23 cellular contexts compared by ENCODE assay signal in genomic region chr16:24677388-24677787, GRCh38. TPM values are rescaled to one million over a fixed set of nuclear protein-coding genes. Genes with fewer than 3 reads are reported as not detected.
DNase-seq lines count a peak whose midpoint lies in the region; ATAC-seq, FAIRE-seq and TF ChIP-seq lines count a peak whose summit lies in the region.
"Had no signal": no experiment of that assay in that cellular context is flagged by ENCODE, and none has a peak within 500 bp of the region (broad histone marks: within the 10 kb centered on the region; RNA-seq: fewer than 3 reads in every experiment).

No MANE protein-coding gene starts in this region.

- H3K4me3 Mint-ChIP-seq in CD8-positive, alpha-beta T cell: no peak overlapping the region
- H3K4me3 Mint-ChIP-seq: CD4-positive, alpha-beta memory T cell had no signal

- FAIRE-seq in K562 (lab: Jason Lieb, UNC): no peak

- POLR2A ChIA-PET in K562 (lab: Yijun Ruan, JAX): interaction anchor here (0.5 kb wide), 1 partner anchor 458 kb away, joined by 3 read pairs; no protein-coding TSS in a partner anchor
- POLR2A ChIA-PET in CD8-positive, alpha-beta T cell (lab: Charles Lee): no interaction called here

- peak; percentile 67 for ATAC-seq in K562
- no peak for ATAC-seq in CD8-positive, alpha-beta T cell
- ATAC-seq in GM21526 (IDR thresholded peaks at IDR 0.05; ENCODE audit: low FRiP score, unreplicated experiment): no peak
- ATAC-seq in HG03442 (IDR thresholded peaks at IDR 0.05; ENCODE audit: unreplicated experiment): no peak
- ATAC-seq in HG02870 (IDR thresholded peaks at IDR 0.05; ENCODE audit: unreplicated experiment): no peak

- no peak for TF ChIP-seq POLR2A in K562 (conservative IDR thresholded peaks at IDR 0.05)

- no peaks in the 10 kb centered on the region for H3K4me1 Mint-ChIP-seq in CD8-positive, alpha-beta T cell (ENCODE audit: low read depth)

- intact Hi-C loops in K562 (cut with micrococcal nuclease): no loop called here
- intact Hi-C loops in CD8-positive, alpha-beta T cell (cut with DNase I, micrococcal nuclease): no loop called here

- H3K4me2 ChIP-seq in Karpas-422 (ENCODE audit: low read depth, low read length, poor library complexity, severe bottlenecking) (no peak overlapping the region), K562 (ENCODE audit: insufficient read depth, low read length) (no peak overlapping the region)
- H3K4me2 ChIP-seq: KMS-11 had no signal

- 2% methylated on average over 7 of the region's 7 CpGs for WGBS in K562 (ENCODE audit: insufficient coverage, low coverage, missing lambda C conversion rate)

- H3K4me1 ChIP-seq in Karpas-422 (ENCODE audit: low read length): no peaks in the 10 kb centered on the region
- H3K4me1 ChIP-seq in K562 (replicated peaks in 1 of 2; ENCODE audit: control insufficient read depth in 2 of 2, insufficient read depth in 2 of 2, low read length in 2 of 2): no peaks in the 10 kb centered on the region
- H3K4me1 ChIP-seq in CD8-positive, alpha-beta T cell (ENCODE audit: insufficient read depth, low read length): no peaks in the 10 kb centered on the region
- H3K4me1 ChIP-seq: Peyer's patch had no signal

- H3K27ac Mint-ChIP-seq in CD8-positive, alpha-beta T cell: no peak overlapping the region
- H3K27ac Mint-ChIP-seq: CD4-positive, alpha-beta memory T cell had no signal

- TF ChIP-seq CTCF in K562 (IDR thresholded peaks at IDR 0.05 in 2 of 3, conservative IDR thresholded peaks at IDR 0.05 in 1 of 3; ENCODE audit: insufficient read depth in 2 of 3, low read depth in 1 of 3, low read length in 3 of 3): no peak
- TF ChIP-seq CTCF in CD8-positive, alpha-beta T cell (IDR thresholded peaks at IDR 0.05): no peak

- DNase-seq in Karpas-422 (peak; percentile 38), K562 (ENCODE audit: extremely low read depth in 1 of 4, low spot score in 3 of 4) (no peak), kidney tubule cell (ENCODE audit: low spot score) (peak; percentile 47)
- no peak for DNase-seq in CD8-positive, alpha-beta T cell
- DNase-seq: C1 segment of cervical spinal cord; Calu3; CD4-positive, alpha-beta memory T cell; DMS79 treated with DMSO at 0.1 percent for 48 hours; H7; NCI-H1092; NCI-H1417 treated with DMSO at 0.1 percent for 48 hours; NCI-H1694 treated with DMSO at 0.1 percent for 48 hours; NCI-H2081; NCI-H2227 treated with DMSO at 0.1 percent for 48 hours; NCI-H526 treated with DMSO at 0.1 percent for 48 hours; Peyer's patch; SIG-M5; SW 1271 had no signal

- no peaks in the 10 kb centered on the region for H3K36me3 ChIP-seq in Karpas-422 (ENCODE audit: insufficient read depth, low read length)
- H3K36me3 ChIP-seq in K562 (ENCODE audit: control insufficient read depth, insufficient read depth, low read length): no peaks in the 10 kb centered on the region
- no peaks in the 10 kb centered on the region for H3K36me3 ChIP-seq in CD8-positive, alpha-beta T cell (ENCODE audit: insufficient read depth, low read length)
- H3K36me3 ChIP-seq: Peyer's patch had no signal

- H3K27me3 Mint-ChIP-seq in CD8-positive, alpha-beta T cell (ENCODE audit: low read depth): peaks cover 8% of the 10 kb centered on the region

- H3K4me3 ChIP-seq in Karpas-422 (ENCODE audit: low read length) (no peak overlapping the region), K562 (no peak overlapping the region)
- H3K4me3 ChIP-seq in CD8-positive, alpha-beta T cell (ENCODE audit: low read depth, low read length): no peak overlapping the region
- H3K4me3 ChIP-seq: Peyer's patch, SK-N-MC had no signal

- no peak overlapping the region for H3K9ac ChIP-seq in Karpas-422 (ENCODE audit: low read length)
- no peak overlapping the region for H3K9ac ChIP-seq in K562 (ENCODE audit: insufficient read depth in 1 of 2, low read depth in 2 of 2, low read length in 2 of 2)
- H3K9ac ChIP-seq: KMS-11 had no signal

- H3K9me3 ChIP-seq in Karpas-422 (ENCODE audit: low read length) (no peaks in the 10 kb centered on the region), K562 (replicated peaks; ENCODE audit: control insufficient read depth, insufficient read depth, low read depth, low read length) (no peaks in the 10 kb centered on the region)
- no peaks in the 10 kb centered on the region for H3K9me3 ChIP-seq in CD8-positive, alpha-beta T cell (ENCODE audit: low read length)
- H3K9me3 ChIP-seq: Peyer's patch had no signal

- H3K27me3 ChIP-seq in Karpas-422 (ENCODE audit: low read length) (no peaks in the 10 kb centered on the region), K562 (ENCODE audit: control insufficient read depth in 2 of 2, insufficient read depth in 2 of 2, low read length in 2 of 2) (peaks cover 12 to 39% of the 10 kb centered on the region in 2 experiments)
- H3K27me3 ChIP-seq in CD8-positive, alpha-beta T cell (ENCODE audit: insufficient read depth, low read length): no peaks in the 10 kb centered on the region
- H3K27me3 ChIP-seq: Peyer's patch had no signal

- no peaks in the 10 kb centered on the region for H3K9me1 ChIP-seq in K562 (ENCODE audit: control insufficient read depth, insufficient read depth, low read length)

- TF ChIP-seq RAD21 in K562 (CRISPR knock-in tag; conservative IDR thresholded peaks at IDR 0.05 in 1 of 2, IDR thresholded peaks at IDR 0.05 in 1 of 2): no peak

- in situ Hi-C loops in K562 (cut with MboI): no loop called here

- TF ChIP-seq EP300 in K562 (IDR thresholded peaks at IDR 0.05; ENCODE audit: low read length): no peak

- no TSS peak for BruUV-seq in K562 (replicated peaks; lab: Mats Ljungman, UMichigan)

- H3K27ac ChIP-seq in Karpas-422 (ENCODE audit: low read length): no peak overlapping the region
- H3K27ac ChIP-seq in K562 (ENCODE audit: extremely low read depth, low read depth, low read length): no peak overlapping the region
- no peak overlapping the region for H3K27ac ChIP-seq in CD8-positive, alpha-beta T cell (ENCODE audit: low read depth, low read length)
- H3K27ac ChIP-seq: KMS-11, Peyer's patch, SK-N-MC had no signal

- no peaks in the 10 kb centered on the region for H3K9me2 ChIP-seq in Karpas-422 (replicated peaks; ENCODE audit: insufficient read depth, low read length)

- CTCF ChIA-PET in K562 (lab: Yijun Ruan, JAX; ENCODE audit: low intra/inter-chr PET ratio): no interaction called here
- CTCF ChIA-PET in CD8-positive, alpha-beta T cell (lab: Charles Lee): no interaction called here

- no peaks in the 10 kb centered on the region for H3K9me3 Mint-ChIP-seq in CD8-positive, alpha-beta T cell
- H3K9me3 Mint-ChIP-seq: CD4-positive, alpha-beta memory T cell had no signal

- H3K79me2 ChIP-seq in Karpas-422 (ENCODE audit: low read length): no peaks in the 10 kb centered on the region
- no peaks in the 10 kb centered on the region for H3K79me2 ChIP-seq in K562 (ENCODE audit: control insufficient read depth, insufficient read depth, low read length)

- no peaks in the 10 kb centered on the region for H4K20me1 ChIP-seq in Karpas-422 (ENCODE audit: insufficient read depth, low read depth, low read length)
- no peaks in the 10 kb centered on the region for H4K20me1 ChIP-seq in K562 (replicated peaks; ENCODE audit: control insufficient read depth, insufficient read depth, low read length)

- H2AFZ ChIP-seq in Karpas-422 (ENCODE audit: low read length) (no peak overlapping the region), K562 (ENCODE audit: low read depth, low read length) (no peak overlapping the region)

- no peaks in the 10 kb centered on the region for H3K36me3 Mint-ChIP-seq in CD8-positive, alpha-beta T cell
- H3K36me3 Mint-ChIP-seq: CD4-positive, alpha-beta memory T cell had no signal

TF ChIP-seq in K562, 482 proteins besides CTCF, POLR2A, EP300 and RAD21 (continues in another document):
- TF ChIP-seq MLX (CRISPR knock-in tag; conservative IDR thresholded peaks at IDR 0.05): no peak

RNA-seq across cellular contexts. Expression of gene TNRC6A, which starts 52.1 kb away (rescaled TPM):
- total RNA-seq in Karpas-422 (2014; rRNA removed; shearing (Covaris generic); ENCODE audit: low replicate concordance): 27.2 and 72.4 TPM in 2 replicates
- 77.7 and 239 TPM in 2 replicates for total RNA-seq in K562 (2011; cell fraction: chromatin; rRNA removed; ENCODE audit: low replicate concordance)
- total RNA-seq in K562 (2011; cell fraction: nucleolus; rRNA removed): 50.4 and 82.1 TPM in 2 replicates
- total RNA-seq in K562 (2011; cell fraction: nucleoplasm; rRNA removed): 101 and 163 TPM in 2 replicates
- 14.1 and 22.3 TPM in 2 replicates for total RNA-seq in K562 (2014; rRNA removed)
- total RNA-seq in K562 (2014; rRNA removed; fragmentation: Illumina TruSeq; extraction: Trizol): 23.8 and 24.5 TPM in 2 replicates
- total RNA-seq in K562 (2015; rRNA removed; fragmentation: Illumina TruSeq; extraction: Trizol): 27.0 and 32.1 TPM in 2 replicates
- total RNA-seq in K562 (2021): 27.2 and 28.8 TPM in 2 replicates
- 30.0 and 35.1 TPM in 2 replicates for polyA plus RNA-seq in K562 (2011; rRNA removed)
- 23.6 and 25.6 TPM in 2 replicates for polyA plus RNA-seq in K562 (2011; cell fraction: cytosol; rRNA removed)
- polyA plus RNA-seq in K562 (2011; cell fraction: nucleus; rRNA removed): 91.0 and 105 TPM in 2 replicates
- polyA plus RNA-seq in K562 (2012): 16.5 and 19.6 TPM in 2 replicates
- polyA plus RNA-seq in K562 (2014; fragmentation: Illumina TruSeq; extraction: Trizol): 23.5 and 31.0 TPM in 2 replicates
- polyA plus RNA-seq in K562 (2014; fragmentation: Nextera tagmentation; extraction: Ambion mirVana): 1 to 10 TPM; 3.4 to 4.6 TPM
- 23.3 and 26.6 TPM in 2 replicates for polyA plus RNA-seq in K562 (2014; rRNA removed)
- 58.6 and 67.8 TPM in 2 replicates for polyA minus RNA-seq in K562 (2011; rRNA and poly(A)+ RNA removed)
- 15.6 and 17.5 TPM in 2 replicates for polyA minus RNA-seq in K562 (2011; cell fraction: cytosol; rRNA and poly(A)+ RNA removed)
- polyA minus RNA-seq in K562 (2011; cell fraction: nucleus; rRNA and poly(A)+ RNA removed): 51.7 and 77.9 TPM in 2 replicates
- total RNA-seq in CD8-positive, alpha-beta T cell: 10 to 100 TPM; 65.2 to 73.4 TPM

Comparison
In these comparisons a context has a peak if more than half of its experiments do, and no peak if none do; other contexts are left out.
1. DNase-seq: peak in Karpas-422 (single experiment) and kidney tubule cell (single experiment); none in K562 (0 of 4) and CD8-positive, alpha-beta T cell (0 of 7).